1 cellular context compared by ENCODE assay signal in genomic region chr1:78607334-78607927, GRCh38.
TF ChIP-seq lines count a peak whose summit lies in the region.

No MANE protein-coding gene starts in this region.

TF ChIP-seq in HCT116, 20 proteins besides CTCF, POLR2A, EP300 and RAD21 (continued from another document):
- TF ChIP-seq, protein P1, sequence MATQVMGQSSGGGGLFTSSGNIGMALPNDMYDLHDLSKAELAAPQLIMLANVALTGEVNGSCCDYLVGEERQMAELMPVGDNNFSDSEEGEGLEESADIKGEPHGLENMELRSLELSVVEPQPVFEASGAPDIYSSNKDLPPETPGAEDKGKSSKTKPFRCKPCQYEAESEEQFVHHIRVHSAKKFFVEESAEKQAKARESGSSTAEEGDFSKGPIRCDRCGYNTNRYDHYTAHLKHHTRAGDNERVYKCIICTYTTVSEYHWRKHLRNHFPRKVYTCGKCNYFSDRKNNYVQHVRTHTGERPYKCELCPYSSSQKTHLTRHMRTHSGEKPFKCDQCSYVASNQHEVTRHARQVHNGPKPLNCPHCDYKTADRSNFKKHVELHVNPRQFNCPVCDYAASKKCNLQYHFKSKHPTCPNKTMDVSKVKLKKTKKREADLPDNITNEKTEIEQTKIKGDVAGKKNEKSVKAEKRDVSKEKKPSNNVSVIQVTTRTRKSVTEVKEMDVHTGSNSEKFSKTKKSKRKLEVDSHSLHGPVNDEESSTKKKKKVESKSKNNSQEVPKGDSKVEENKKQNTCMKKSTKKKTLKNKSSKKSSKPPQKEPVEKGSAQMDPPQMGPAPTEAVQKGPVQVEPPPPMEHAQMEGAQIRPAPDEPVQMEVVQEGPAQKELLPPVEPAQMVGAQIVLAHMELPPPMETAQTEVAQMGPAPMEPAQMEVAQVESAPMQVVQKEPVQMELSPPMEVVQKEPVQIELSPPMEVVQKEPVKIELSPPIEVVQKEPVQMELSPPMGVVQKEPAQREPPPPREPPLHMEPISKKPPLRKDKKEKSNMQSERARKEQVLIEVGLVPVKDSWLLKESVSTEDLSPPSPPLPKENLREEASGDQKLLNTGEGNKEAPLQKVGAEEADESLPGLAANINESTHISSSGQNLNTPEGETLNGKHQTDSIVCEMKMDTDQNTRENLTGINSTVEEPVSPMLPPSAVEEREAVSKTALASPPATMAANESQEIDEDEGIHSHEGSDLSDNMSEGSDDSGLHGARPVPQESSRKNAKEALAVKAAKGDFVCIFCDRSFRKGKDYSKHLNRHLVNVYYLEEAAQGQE (IDR thresholded peaks at IDR 0.05; ENCODE audit: low read depth), result no peak
- TF ChIP-seq POLR2AphosphoS5 (IDR thresholded peaks at IDR 0.05; ENCODE audit: low read depth, low read length) (no peak), CBX3 (IDR thresholded peaks at IDR 0.05; ENCODE audit: low read depth) (no peak), FOSL1 (IDR thresholded peaks at IDR 0.05; ENCODE audit: low read depth) (no peak), ZBTB33 (IDR thresholded peaks at IDR 0.05; ENCODE audit: extremely low read depth, insufficient replicate concordance, low read length) (no peak), ATF3 (IDR thresholded peaks at IDR 0.05) (no peak), ZNF274 (IDR thresholded peaks at IDR 0.05; ENCODE audit: low read depth, low read length) (no peak), EZH2phosphoT487 (IDR thresholded peaks at IDR 0.05; ENCODE audit: borderline replicate concordance) (no peak)
- TF ChIP-seq, protein P2, sequence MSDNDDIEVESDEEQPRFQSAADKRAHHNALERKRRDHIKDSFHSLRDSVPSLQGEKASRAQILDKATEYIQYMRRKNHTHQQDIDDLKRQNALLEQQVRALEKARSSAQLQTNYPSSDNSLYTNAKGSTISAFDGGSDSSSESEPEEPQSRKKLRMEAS (IDR thresholded peaks at IDR 0.05), result no peak
TF ChIP-seq in HCT116: peak in this region for 0.
